In genomic region chr11:36672815-36673450, GRCh38 we compare ENCODE assay signal across 8 cellular contexts.
DNase-seq lines count a peak whose midpoint lies in the region; ATAC-seq, FAIRE-seq and TF ChIP-seq lines count a peak whose summit lies in the region.

No MANE protein-coding gene starts in this region.

- H3K4me1 ChIP-seq in HEK293 (ENCODE audit: control insufficient read depth, insufficient read depth, low read length) (no peaks in the 10 kb centered on the region), OCI-LY1 (ENCODE audit: insufficient read depth, low read length, severe bottlenecking) (no peaks in the 10 kb centered on the region)
- no peaks in the 10 kb centered on the region for H3K4me1 ChIP-seq in naive thymus-derived CD4-positive, alpha-beta T cell (ENCODE audit: control insufficient read depth in 2 of 2, insufficient read depth in 2 of 2, low read length in 2 of 2)

- peaks cover 0 to 33% (median 21%) of the 10 kb centered on the region in 5 donors for H3K27me3 Mint-ChIP-seq in naive thymus-derived CD4-positive, alpha-beta T cell

- no peaks in the 10 kb centered on the region for H3K9me2 ChIP-seq in OCI-LY1 (ENCODE audit: low read depth, low read length)

- H3F3A ChIP-seq in OCI-LY1 (ENCODE audit: insufficient read depth, low read length): no peaks in the 10 kb centered on the region

- no peak overlapping the region for H3K9ac ChIP-seq in OCI-LY1 (ENCODE audit: low read length)

- H3K27ac ChIP-seq in HEK293 (ENCODE audit: extremely low read depth, low read depth, low read length): no peak overlapping the region
- H3K27ac ChIP-seq in OCI-LY1 (ENCODE audit: low read depth, low read length, poor library complexity, severe bottlenecking): no peak overlapping the region
- no peak overlapping the region for H3K27ac ChIP-seq in dorsolateral prefrontal cortex
- H3K27ac ChIP-seq in naive thymus-derived CD4-positive, alpha-beta T cell (ENCODE audit: low read depth, low read length): no peak overlapping the region

- H3K79me2 ChIP-seq in OCI-LY1 (ENCODE audit: insufficient read depth, low read length): no peaks in the 10 kb centered on the region

- no peak for ATAC-seq in naive thymus-derived CD4-positive, alpha-beta T cell
- no peak for ATAC-seq in HG03469 (IDR thresholded peaks at IDR 0.05; ENCODE audit: unreplicated experiment)
- ATAC-seq in HG02970 (IDR thresholded peaks at IDR 0.05; ENCODE audit: low FRiP score, unreplicated experiment): no peak

- no peaks in the 10 kb centered on the region for H4K20me1 ChIP-seq in OCI-LY1 (ENCODE audit: insufficient read depth, low read length)

- H3K9me3 Mint-ChIP-seq in naive thymus-derived CD4-positive, alpha-beta T cell: peaks cover 0 to 51% (median 11%) of the 10 kb centered on the region in 11 donors

- H3K4me3 Mint-ChIP-seq in naive thymus-derived CD4-positive, alpha-beta T cell: no peak overlapping the region

- intact Hi-C loops in dorsolateral prefrontal cortex (cut with DNase I): loop anchor here (5.0 kb wide), 1 partner anchor 106 kb away; the partner anchor contains the start of gene RAG1 (in 2 of the 2)
- intact Hi-C loops in naive thymus-derived CD4-positive, alpha-beta T cell (cut with micrococcal nuclease): loop anchor here in 1 of 2 donors (1.0 to 5.0 kb wide), 3 partner anchors 104 to 381 kb away; partner anchors contain the start of gene RAG1

- peaks cover 0 to 6% (median 0%) of the 10 kb centered on the region in 5 donors for H3K36me3 Mint-ChIP-seq in naive thymus-derived CD4-positive, alpha-beta T cell

- no peak overlapping the region for H3K4me3 ChIP-seq in HEK293 (ENCODE audit: low read depth, low read length)
- no peak overlapping the region for H3K4me3 ChIP-seq in OCI-LY1 (ENCODE audit: low read depth, low read length, poor library complexity, severe bottlenecking)
- no peak overlapping the region for H3K4me3 ChIP-seq in dorsolateral prefrontal cortex
- H3K4me3 ChIP-seq in naive thymus-derived CD4-positive, alpha-beta T cell (ENCODE audit: low read length): no peak overlapping the region

- CTCF ChIA-PET in HEK293 (lab: Yijun Ruan, JAX): interaction anchor here (0.7 to 4.9 kb wide), 9 partner anchors 12 to 1396 kb away, joined by 3 to 60 read pairs (median 6); no protein-coding TSS in a partner anchor
- CTCF ChIA-PET in naive thymus-derived CD4-positive, alpha-beta T cell (lab: Charles Lee): no interaction called here

- DNase-seq in D721Med (ENCODE audit: insufficient read length, low spot score): no peak
- peak in 1 of 10 donors; percentile 4 for DNase-seq in dorsolateral prefrontal cortex
- DNase-seq in naive thymus-derived CD4-positive, alpha-beta T cell: peak in 6 of 9 donors; percentile 8 to 43 (median 20)
- DNase-seq in activated naive CD4-positive, alpha-beta T cell treated with Interleukin-2 at 50 U/mL for 16 hours: no peak

- no peak overlapping the region for H3K27ac Mint-ChIP-seq in naive thymus-derived CD4-positive, alpha-beta T cell

- H3K9me3 ChIP-seq in HEK293 (ENCODE audit: control insufficient read depth, insufficient read depth, low read depth, low read length) (no peaks in the 10 kb centered on the region), OCI-LY1 (ENCODE audit: low read length) (no peaks in the 10 kb centered on the region)
- no peaks in the 10 kb centered on the region for H3K9me3 ChIP-seq in naive thymus-derived CD4-positive, alpha-beta T cell (ENCODE audit: control insufficient read depth in 2 of 3, low read length in 3 of 3)

- POLR2A ChIA-PET in HEK293 (lab: Yijun Ruan, JAX): no interaction called here
- POLR2A ChIA-PET in naive thymus-derived CD4-positive, alpha-beta T cell (lab: Charles Lee): no interaction called here

- H3K36me3 ChIP-seq in HEK293 (ENCODE audit: control insufficient read depth in 2 of 2, insufficient read depth in 1 of 2, low read length in 2 of 2): no peaks in the 10 kb centered on the region
- no peaks in the 10 kb centered on the region for H3K36me3 ChIP-seq in OCI-LY1 (ENCODE audit: insufficient read depth, low read length)
- no peaks in the 10 kb centered on the region for H3K36me3 ChIP-seq in naive thymus-derived CD4-positive, alpha-beta T cell (ENCODE audit: control insufficient read depth in 2 of 3, insufficient read depth in 3 of 3, low read length in 3 of 3)

- peak; percentile 94 for FAIRE-seq in D721Med (lab: Jason Lieb, UNC)

- no peaks in the 10 kb centered on the region for H3K4me1 Mint-ChIP-seq in naive thymus-derived CD4-positive, alpha-beta T cell

- H3K27me3 ChIP-seq in OCI-LY1 (ENCODE audit: insufficient read depth, low read length): no peaks in the 10 kb centered on the region
- no peaks in the 10 kb centered on the region for H3K27me3 ChIP-seq in dorsolateral prefrontal cortex
- H3K27me3 ChIP-seq in naive thymus-derived CD4-positive, alpha-beta T cell (ENCODE audit: control insufficient read depth in 2 of 2, insufficient read depth in 2 of 2, low read length in 2 of 2): no peaks in the 10 kb centered on the region

- no peak overlapping the region for H2AFZ ChIP-seq in OCI-LY1 (ENCODE audit: low read length)

- H3K4me2 ChIP-seq in OCI-LY1 (ENCODE audit: low read length): no peak overlapping the region

- TF ChIP-seq CTCF in D721Med (IDR thresholded peaks at IDR 0.05; ENCODE audit: insufficient read depth, missing control alignments) (peak; percentile 81), HEK293 (tag by site-specific recombination; IDR thresholded peaks at IDR 0.05) (no peak), OCI-LY1 (IDR thresholded peaks at IDR 0.05; ENCODE audit: low read length) (peak; percentile 76), dorsolateral prefrontal cortex (IDR thresholded peaks at IDR 0.05 in 54 of 56, conservative IDR thresholded peaks at IDR 0.05 in 2 of 56; ENCODE audit: low read depth in 1 of 56, partially characterized antibody in 56 of 56) (peak; percentile 70 to 96 (median 88))

TF ChIP-seq in HEK293, 187 proteins besides CTCF, POLR2A, EP300 and RAD21:
- TF ChIP-seq ZNF112 (tag by site-specific recombination; IDR thresholded peaks at IDR 0.05) (no peak), ZNF654 (tag by site-specific recombination; IDR thresholded peaks at IDR 0.05; ENCODE audit: low read depth) (peak; percentile 56)

Comparison
In these comparisons a context has a peak if more than half of its experiments do, and no peak if none do; other contexts are left out.
1. DNase-seq: peak in naive thymus-derived CD4-positive, alpha-beta T cell (6 of 9); none in D721Med (single experiment) and activated naive CD4-positive, alpha-beta T cell treated with Interleukin-2 at 50 U/mL for 16 hours (single experiment).